Comparison of ENCODE assay signal across 24 cellular contexts in the genomic region with DNA sequence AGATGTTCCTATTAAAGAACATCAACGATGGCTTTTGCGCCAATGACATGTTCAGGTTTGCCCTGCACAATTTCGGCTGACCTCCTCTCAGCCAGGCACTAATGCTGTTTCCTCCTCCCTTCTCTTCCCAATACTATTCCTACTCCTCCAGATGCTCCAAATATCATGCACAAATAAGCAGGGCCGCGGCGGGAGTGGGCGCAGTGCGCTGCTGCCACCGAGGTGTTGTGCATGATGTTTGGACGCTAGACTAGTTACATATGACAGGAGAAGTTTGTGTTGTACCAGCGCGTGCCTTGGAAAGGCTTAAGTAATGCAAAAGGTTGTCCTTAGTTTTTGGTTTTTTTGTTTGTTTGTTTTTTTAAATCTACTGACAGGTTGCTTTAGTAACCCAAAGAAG.
"Had no signal": no experiment of that assay in that cellular context is flagged by ENCODE, and none has a peak within 500 bp of the region (broad histone marks: within the 10 kb centered on the region; RNA-seq: fewer than 3 reads in every experiment).

No MANE protein-coding gene starts in this region.

- H3K4me3 ChIP-seq: stomach, suprapubic skin, testis, thoracic aorta, thyroid gland, tibial artery, tibial nerve, transverse colon, upper lobe of left lung, upper lobe of right lung, uterus, vagina had no signal

- H3K9me3 ChIP-seq: suprapubic skin, testis, thoracic aorta, thyroid gland, transverse colon, upper lobe of right lung, uterus, vagina had no signal

- H3K4me1 ChIP-seq: testis, uterus had no signal

- H3K27me3 ChIP-seq: testis, vagina had no signal

- H3K36me3 ChIP-seq: stomach, suprapubic skin, thoracic aorta, thyroid gland, tibial artery, tibial nerve, transverse colon, upper lobe of left lung, upper lobe of right lung, uterus, vagina had no signal

- DNase-seq: stimulated activated CD4-positive, alpha-beta T cell treated with anti-CD3 and anti-CD28 coated beads, Interleukin-2, amount 100 ng/mL, for 48 hours; stimulated activated CD4-positive, alpha-beta T cell treated with anti-CD3 and anti-CD28 coated beads, Interleukin-4, amount 100 ng/mL, for 1 hour; stimulated activated CD4-positive, alpha-beta T cell treated with anti-CD3 and anti-CD28 coated beads, Interleukin-4, amount 100 ng/mL, for 24 hours; stimulated activated CD4-positive, alpha-beta T cell treated with anti-CD3 and anti-CD28 coated beads, Interleukin-4, amount 100 ng/mL, for 4 hours; stimulated activated CD8-positive, alpha-beta memory T cell treated with anti-CD3 and anti-CD28 coated beads, Interleukin-4, amount 100 ng/mL, for 48 hours; stimulated activated naive B cell treated with anti-CD40 and anti-IgM and Interleukin-4, amounts not matched to agents 10 μg/mL and 1 μg/mL and 100 μg/mL, for 72 hours; stimulated activated naive CD4-positive, alpha-beta T cell; stimulated activated naive CD4-positive, alpha-beta T cell treated with Interleukin-2 at 50 U/mL for 16 hours; stimulated activated naive CD8-positive, alpha-beta T cell treated with anti-CD3 and anti-CD28 coated beads, Interleukin-15, amount 100 ng/mL, for 72 hours; stimulated activated naive CD8-positive, alpha-beta T cell treated with anti-CD3 and anti-CD28 coated beads, Interleukin-15, Interleukin-2, amounts not matched to agents 100 U/mL and 50 U/mL, for 24 hours; stomach; substantia nigra; testis; thyroid gland; tibial artery; transverse colon; trophoblast cell; upper lobe of right lung; uterus had no signal

- H3K27ac ChIP-seq: stomach, suprapubic skin, testis, thoracic aorta, thyroid gland, tibial artery, tibial nerve, transverse colon, upper lobe of left lung, upper lobe of right lung, uterus, vagina had no signal
